In the genomic region with DNA sequence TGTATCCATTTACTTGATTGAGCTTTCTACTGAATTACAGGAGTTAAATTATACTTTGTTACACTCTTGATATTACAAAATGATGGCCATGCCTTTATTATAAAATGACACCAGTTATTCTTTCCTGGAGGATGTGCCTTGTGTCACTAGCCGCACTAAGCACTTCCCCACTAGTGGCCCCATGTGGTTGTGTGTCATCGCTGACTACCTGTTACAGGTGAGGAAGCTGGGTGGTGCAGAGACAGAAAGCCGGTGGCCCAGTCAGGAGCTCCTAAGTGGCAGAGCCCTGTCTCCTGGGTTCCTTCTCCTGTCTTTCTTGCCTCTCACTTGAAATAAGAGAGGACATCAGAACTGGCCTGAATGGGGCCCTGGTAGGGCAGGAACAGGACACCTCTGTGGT, we compare ENCODE assay signal across 22 cellular contexts.
DNase-seq lines count a peak whose midpoint lies in the region; ATAC-seq and TF ChIP-seq lines count a peak whose summit lies in the region.
"Had no signal": no experiment of that assay in that cellular context is flagged by ENCODE, and none has a peak within 500 bp of the region (broad histone marks: within the 10 kb centered on the region; RNA-seq: fewer than 3 reads in every experiment).

No MANE protein-coding gene starts in this region.

- H3K9me3 ChIP-seq in WERI-Rb-1 (ENCODE audit: severe bottlenecking) (no peaks in the 10 kb centered on the region), hepatocyte (ENCODE audit: low read depth) (no peaks in the 10 kb centered on the region), smooth muscle cell (replicated peaks; ENCODE audit: low read depth) (no peaks in the 10 kb centered on the region), neural progenitor cell (ENCODE audit: low read depth) (no peaks in the 10 kb centered on the region)
- H3K9me3 ChIP-seq in CD4-positive, alpha-beta T cell (ENCODE audit: control insufficient read depth, low read length) = no peaks in the 10 kb centered on the region
- H3K9me3 ChIP-seq: body of pancreas, Peyer's patch, right lobe of liver, SJSA1, thoracic aorta had no signal

- POLR2A ChIA-PET in CD4-positive, alpha-beta T cell (lab: Charles Lee) = no interaction called here

- no peaks in the 10 kb centered on the region for H3K36me3 ChIP-seq in WERI-Rb-1
- no peaks in the 10 kb centered on the region for H3K36me3 ChIP-seq in hepatocyte (replicated peaks; ENCODE audit: insufficient read depth, low read depth)
- no peaks in the 10 kb centered on the region for H3K36me3 ChIP-seq in smooth muscle cell (ENCODE audit: low read depth)
- H3K36me3 ChIP-seq in neural progenitor cell = no peaks in the 10 kb centered on the region
- H3K36me3 ChIP-seq: Peyer's patch, right lobe of liver, SJSA1, thoracic aorta had no signal

- H3K36me3 Mint-ChIP-seq in CD4-positive, alpha-beta T cell (ENCODE audit: low read depth) = no peaks in the 10 kb centered on the region
- peaks cover 2% of the 10 kb centered on the region for H3K36me3 Mint-ChIP-seq in neural progenitor cell

- H3K9ac ChIP-seq in smooth muscle cell (ENCODE audit: low read depth) (peak overlapping the region; percentile 25), neural progenitor cell (no peak overlapping the region)
- H3K9ac ChIP-seq: GM23248 had no signal

- CTCF ChIA-PET in CD4-positive, alpha-beta T cell (lab: Charles Lee) = interaction anchor here (1.3 kb wide), 1 partner anchor 35 kb away, joined by 3 read pairs; no protein-coding TSS in a partner anchor

- H3K79me2 ChIP-seq in hepatocyte (peaks cover 99% of the 10 kb centered on the region), smooth muscle cell (ENCODE audit: low read depth) (peaks cover 98% of the 10 kb centered on the region), neural progenitor cell (ENCODE audit: low read depth) (peaks cover 100% of the 10 kb centered on the region)

- H4K20me1 ChIP-seq in hepatocyte (ENCODE audit: insufficient read depth, poor library complexity, severe bottlenecking) (peaks cover 35% of the 10 kb centered on the region), smooth muscle cell (ENCODE audit: low read depth) (peaks cover 98% of the 10 kb centered on the region), neural progenitor cell (ENCODE audit: low read depth) (peaks cover 97% of the 10 kb centered on the region)

- DNase-seq in HPDE6-E6E7 (ENCODE audit: extremely low spot score) (peak; percentile 31), WERI-Rb-1 (no peak), hepatocyte (ENCODE audit: low spot score) (peak; percentile 34), smooth muscle cell (lab: John Stamatoyannopoulos, UW; ENCODE audit: unreplicated experiment) (no peak), neural progenitor cell (ENCODE audit: low spot score) (no peak)
- DNase-seq in CD4-positive, alpha-beta T cell = no peak
- DNase-seq: activated CD4-positive, alpha-beta T cell treated with anti-CD3 and anti-CD28 coated beads for 36 hours; activated gamma-delta T cell; activated naive CD8-positive, alpha-beta T cell treated with anti-CD3 and anti-CD28 coated beads, Interleukin-2, amount 50 U/mL, for 24 hours; body of pancreas; endodermal cell; GM23248; midbrain; NCI-H1694; NK-92 treated with Interleukin-12 subunit alpha and Interleukin-12 subunit beta, amount 100 ng/mL, for 24 hours; right lobe of liver; stimulated activated naive CD4-positive, alpha-beta T cell treated with Interleukin-2 at 50 U/mL for 16 hours had no signal

- peaks cover 4% of the 10 kb centered on the region for H3F3A ChIP-seq in smooth muscle cell (ENCODE audit: low read depth)
- H3F3A ChIP-seq in neural progenitor cell (ENCODE audit: low read depth) = no peaks in the 10 kb centered on the region

- H3K27ac ChIP-seq in WERI-Rb-1 (peak overlapping the region; percentile 80), hepatocyte (peak overlapping the region; percentile 29), smooth muscle cell (ENCODE audit: low read depth) (peak overlapping the region; percentile 75), neural progenitor cell (no peak overlapping the region)
- no peak overlapping the region for H3K27ac ChIP-seq in CD4-positive, alpha-beta T cell (ENCODE audit: low read depth, low read length)
- H3K27ac ChIP-seq: body of pancreas, GM23248, right lobe of liver, SJSA1, thoracic aorta had no signal

- H3K4me2 ChIP-seq in hepatocyte (peak overlapping the region; percentile 20), smooth muscle cell (peak overlapping the region; percentile 49), neural progenitor cell (no peak overlapping the region)

- ATAC-seq in CD4-positive, alpha-beta T cell (ENCODE audit: poor library complexity) = no peak
- ATAC-seq in HG03039 (IDR thresholded peaks at IDR 0.05; ENCODE audit: unreplicated experiment) = no peak
- ATAC-seq: activated CD4-positive, alpha-beta T cell treated with anti-CD3 and anti-CD28 coated beads for 36 hours; activated naive CD8-positive, alpha-beta T cell treated with anti-CD3 and anti-CD28 coated beads, Interleukin-2, amount 50 U/mL, for 24 hours; body of pancreas; right lobe of liver had no signal

- H3K4me1 Mint-ChIP-seq in CD4-positive, alpha-beta T cell (ENCODE audit: low read depth) = peaks cover 66% of the 10 kb centered on the region
- peaks cover 28% of the 10 kb centered on the region for H3K4me1 Mint-ChIP-seq in neural progenitor cell

- 91% methylated on average over 3 of the region's 3 CpGs for WGBS in hepatocyte (ENCODE audit: low lambda C conversion rate, missing lambda C conversion rate)
- 78% methylated on average over 3 of the region's 3 CpGs for WGBS in smooth muscle cell (ENCODE audit: low lambda C conversion rate)

- H3K27ac Mint-ChIP-seq in CD4-positive, alpha-beta T cell = no peak overlapping the region
- no peak overlapping the region for H3K27ac Mint-ChIP-seq in neural progenitor cell
- H3K27ac Mint-ChIP-seq: activated CD4-positive, alpha-beta T cell treated with anti-CD3 and anti-CD28 coated beads for 36 hours; activated naive CD8-positive, alpha-beta T cell treated with anti-CD3 and anti-CD28 coated beads, Interleukin-2, amount 50 U/mL, for 24 hours; endodermal cell had no signal

- no peaks in the 10 kb centered on the region for H3K9me2 ChIP-seq in hepatocyte (replicated peaks; ENCODE audit: insufficient read depth)

- no peak for TF ChIP-seq CTCF in WERI-Rb-1 (IDR thresholded peaks at IDR 0.05; ENCODE audit: low read depth, low read length)
- TF ChIP-seq CTCF in hepatocyte (IDR thresholded peaks at IDR 0.05; ENCODE audit: poor library complexity) = no peak
- TF ChIP-seq CTCF in smooth muscle cell (IDR thresholded peaks at IDR 0.05; ENCODE audit: borderline replicate concordance, insufficient read depth, poor library complexity, severe bottlenecking) = no peak
- TF ChIP-seq CTCF in CD4-positive, alpha-beta T cell (IDR thresholded peaks at IDR 0.05) = no peak
- no peak for TF ChIP-seq CTCF in neural progenitor cell (IDR thresholded peaks at IDR 0.05)

- no peaks in the 10 kb centered on the region for H3K27me3 Mint-ChIP-seq in CD4-positive, alpha-beta T cell
- H3K27me3 Mint-ChIP-seq in neural progenitor cell (ENCODE audit: insufficient read depth, low read depth) = no peaks in the 10 kb centered on the region
- H3K27me3 Mint-ChIP-seq: activated CD4-positive, alpha-beta T cell treated with anti-CD3 and anti-CD28 coated beads for 36 hours; activated naive CD8-positive, alpha-beta T cell treated with anti-CD3 and anti-CD28 coated beads, Interleukin-2, amount 50 U/mL, for 24 hours had no signal

- intact Hi-C loops in CD4-positive, alpha-beta T cell (cut with DNase I, micrococcal nuclease) = no loop called here

- H3K4me1 ChIP-seq in hepatocyte (ENCODE audit: insufficient read depth) = peaks cover 40% of the 10 kb centered on the region
- H3K4me1 ChIP-seq in smooth muscle cell (ENCODE audit: low read depth) = peaks cover under 1% of the 10 kb centered on the region
- H3K4me1 ChIP-seq in neural progenitor cell = peaks cover 5% of the 10 kb centered on the region
- H3K4me1 ChIP-seq: right lobe of liver had no signal

- H2AFZ ChIP-seq in hepatocyte (no peak overlapping the region), smooth muscle cell (ENCODE audit: low read depth) (no peak overlapping the region), neural progenitor cell (replicated peaks) (no peak overlapping the region)
- H2AFZ ChIP-seq: GM23248 had no signal

- no peak overlapping the region for H3K4me3 ChIP-seq in WERI-Rb-1 (ENCODE audit: low read depth, low read length)
- H3K4me3 ChIP-seq in hepatocyte = no peak overlapping the region
- no peak overlapping the region for H3K4me3 ChIP-seq in smooth muscle cell
- no peak overlapping the region for H3K4me3 ChIP-seq in neural progenitor cell
- H3K4me3 ChIP-seq: body of pancreas, GM23248, Peyer's patch, right lobe of liver, SJSA1, thoracic aorta had no signal

- no peak overlapping the region for H3K4me3 Mint-ChIP-seq in CD4-positive, alpha-beta T cell
- H3K4me3 Mint-ChIP-seq in neural progenitor cell = no peak overlapping the region
- H3K4me3 Mint-ChIP-seq: activated CD4-positive, alpha-beta T cell treated with anti-CD3 and anti-CD28 coated beads for 36 hours; activated naive CD8-positive, alpha-beta T cell treated with anti-CD3 and anti-CD28 coated beads, Interleukin-2, amount 50 U/mL, for 24 hours; endodermal cell; nephron had no signal

- H3K27me3 ChIP-seq in WERI-Rb-1 (ENCODE audit: insufficient read depth, low read depth, severe bottlenecking) = no peaks in the 10 kb centered on the region
- no peaks in the 10 kb centered on the region for H3K27me3 ChIP-seq in hepatocyte
- H3K27me3 ChIP-seq in smooth muscle cell (ENCODE audit: low read depth) = no peaks in the 10 kb centered on the region
- H3K27me3 ChIP-seq in CD4-positive, alpha-beta T cell (ENCODE audit: control insufficient read depth, insufficient read depth, low read length) = no peaks in the 10 kb centered on the region
- H3K27me3 ChIP-seq in neural progenitor cell = no peaks in the 10 kb centered on the region
- H3K27me3 ChIP-seq: body of pancreas, Peyer's patch, right lobe of liver, SJSA1 had no signal

- H3K9me3 Mint-ChIP-seq in CD4-positive, alpha-beta T cell = no peaks in the 10 kb centered on the region
- peaks cover 4% of the 10 kb centered on the region for H3K9me3 Mint-ChIP-seq in neural progenitor cell
- H3K9me3 Mint-ChIP-seq: activated naive CD8-positive, alpha-beta T cell treated with anti-CD3 and anti-CD28 coated beads, Interleukin-2, amount 50 U/mL, for 24 hours; endodermal cell; nephron had no signal

Comparison
In these comparisons a context has a peak if more than half of its experiments do, and no peak if none do; other contexts are left out.
1. DNase-seq: peak in HPDE6-E6E7 (single experiment) and hepatocyte (single experiment); none in WERI-Rb-1 (single experiment), smooth muscle cell (single experiment), CD4-positive, alpha-beta T cell (0 of 10) and neural progenitor cell (single experiment).
2. H3K27ac ChIP-seq: peak in WERI-Rb-1 (single experiment), hepatocyte (single experiment) and smooth muscle cell (single experiment); none in CD4-positive, alpha-beta T cell (single experiment) and neural progenitor cell (single experiment).